Comparison of ENCODE assay signal across 8 cellular contexts in the genomic region with DNA sequence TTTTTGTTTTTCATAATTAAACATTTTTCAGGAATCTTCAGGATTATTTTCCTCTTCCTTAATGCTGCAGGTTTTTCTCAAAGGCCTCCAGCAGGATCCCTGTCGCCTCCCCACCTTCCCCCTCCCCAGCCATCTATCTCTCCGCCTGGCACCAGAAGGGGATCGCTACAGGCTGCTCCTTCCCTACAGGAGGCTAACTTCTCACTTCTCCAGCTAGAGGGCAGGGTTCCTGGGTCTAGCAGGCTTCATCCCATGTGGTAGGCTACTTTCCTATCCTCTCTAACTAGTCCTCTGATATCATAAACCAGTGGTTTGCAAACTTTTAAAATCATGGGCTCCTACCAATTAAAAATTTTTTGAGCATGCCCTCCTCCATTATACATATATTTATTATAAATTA.
DNase-seq lines count a peak whose midpoint lies in the region; ATAC-seq and TF ChIP-seq lines count a peak whose summit lies in the region.

No MANE protein-coding gene starts in this region.

- no peak overlapping the region for H2AFZ ChIP-seq in DND-41 (ENCODE audit: low read depth, low read length)
- no peak overlapping the region for H2AFZ ChIP-seq in KMS-11 (ENCODE audit: low read depth)

- no peak overlapping the region for H3K9ac ChIP-seq in DND-41 (ENCODE audit: low read depth, low read length)
- H3K9ac ChIP-seq in KMS-11, result no peak overlapping the region

- peak; percentile 43 for TF ChIP-seq CTCF in DND-41 (IDR thresholded peaks at IDR 0.05; ENCODE audit: borderline replicate concordance, extremely low read depth, low read length, poor library complexity, severe bottlenecking)
- peak; percentile 69 for TF ChIP-seq CTCF in KMS-11 (conservative IDR thresholded peaks at IDR 0.05; ENCODE audit: low read depth, low read length)
- peak; percentile 95 for TF ChIP-seq CTCF in VCaP (conservative IDR thresholded peaks at IDR 0.05)

- H3K9me3 ChIP-seq in DND-41 (ENCODE audit: insufficient read depth, low read length, severe bottlenecking), result no peaks in the 10 kb centered on the region

- H3K27ac ChIP-seq in DND-41 (ENCODE audit: low read length), result no peak overlapping the region
- no peak overlapping the region for H3K27ac ChIP-seq in KMS-11
- no peak overlapping the region for H3K27ac ChIP-seq in VCaP

- DNase-seq in DND-41 (no peak), left lobe of liver (ENCODE audit: low spot score) (no peak), GF-D8 (lab: John Stamatoyannopoulos, UW) (no peak)

- H3K27me3 ChIP-seq in DND-41 (ENCODE audit: insufficient read depth, low read length, poor library complexity) (peaks cover 12% of the 10 kb centered on the region), KMS-11 (ENCODE audit: insufficient read depth, low read depth) (peaks cover 14% of the 10 kb centered on the region; the same call in 1 of the 2 replicates)

- H3K4me2 ChIP-seq in DND-41 (ENCODE audit: insufficient read depth, low read length) (no peak overlapping the region), KMS-11 (no peak overlapping the region)

- H3K4me1 ChIP-seq in DND-41 (ENCODE audit: insufficient read depth, low read length) (no peaks in the 10 kb centered on the region), KMS-11 (ENCODE audit: low read depth, poor library complexity, severe bottlenecking) (peaks cover 11% of the 10 kb centered on the region)

- H3K36me3 ChIP-seq in DND-41 (ENCODE audit: insufficient read depth, low read length) (no peaks in the 10 kb centered on the region), KMS-11 (ENCODE audit: insufficient read depth) (no peaks in the 10 kb centered on the region)

- ATAC-seq in DND-41 (ENCODE audit: insufficient read depth, low read depth), result no peak
- ATAC-seq in left lobe of liver, result peak; percentile 90
- ATAC-seq in HG03565 (IDR thresholded peaks at IDR 0.05; ENCODE audit: unreplicated experiment), result no peak
- no peak for ATAC-seq in HG03280 (IDR thresholded peaks at IDR 0.05; ENCODE audit: unreplicated experiment)
- no peak for ATAC-seq in HG03135 (IDR thresholded peaks at IDR 0.05; ENCODE audit: unreplicated experiment)

- H3K4me3 ChIP-seq in DND-41 (ENCODE audit: low read depth in 1 of 2, low read length in 2 of 2) (no peak overlapping the region), KMS-11 (IDR thresholded peaks at IDR 0.05; ENCODE audit: insufficient read depth, low read depth, low read length) (no peak overlapping the region)

- H3K79me2 ChIP-seq in DND-41 (ENCODE audit: insufficient read depth, low read length) (no peaks in the 10 kb centered on the region), KMS-11 (ENCODE audit: insufficient read depth, low read depth) (no peaks in the 10 kb centered on the region)

- H4K20me1 ChIP-seq in DND-41 (ENCODE audit: insufficient read depth, low read length) (no peaks in the 10 kb centered on the region), KMS-11 (ENCODE audit: insufficient read depth) (no peaks in the 10 kb centered on the region)

Comparison
In these comparisons a context has a peak if more than half of its experiments do, and no peak if none do; other contexts are left out.
1. CTCF ChIP-seq: peak in every context shown above with its lines; median percentile 95 in VCaP; 69 in KMS-11; 43 in DND-41.